25 cellular contexts compared by ENCODE assay signal in the genomic region with DNA sequence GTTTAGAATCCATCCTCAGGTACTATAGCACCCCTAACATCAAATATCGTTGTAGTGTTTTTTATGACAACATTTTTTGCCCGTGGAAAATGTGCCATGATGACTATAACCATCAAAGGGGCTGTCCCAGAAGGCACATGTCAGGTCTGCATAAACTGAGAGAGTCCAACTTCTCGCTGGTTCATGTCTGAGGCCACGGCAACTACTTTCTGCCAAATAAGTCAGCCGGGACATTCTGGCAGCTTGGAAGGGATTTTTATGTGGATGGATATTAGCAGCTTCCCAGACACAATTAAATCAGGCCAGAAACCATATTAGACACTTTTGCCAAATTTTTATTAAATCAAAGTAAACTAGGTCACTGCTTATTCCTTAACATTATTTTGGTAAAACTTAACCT.
"Had no signal": no experiment of that assay in that cellular context is flagged by ENCODE, and none has a peak within 500 bp of the region (broad histone marks: within the 10 kb centered on the region; RNA-seq: fewer than 3 reads in every experiment).

No MANE protein-coding gene starts in this region.

- H3K36me3 ChIP-seq: cardiac muscle cell, esophagus squamous epithelium, ovary, spleen, thoracic aorta, transverse colon, upper lobe of right lung, uterus had no signal

- H3K4me1 ChIP-seq: esophagus squamous epithelium, psoas muscle, spleen, upper lobe of right lung had no signal

- H3K27ac ChIP-seq: cardiac muscle cell, esophagus squamous epithelium, hepatocyte, ovary, psoas muscle, skin epidermis, spleen, upper lobe of right lung had no signal

- ATAC-seq: effector memory CD8-positive, alpha-beta T cell; naive thymus-derived CD4-positive, alpha-beta T cell; psoas muscle; stimulated activated memory B cell treated with anti-CD40 and anti-IgM and Interleukin-4, amounts not matched to agents 10 μg/mL and 1 μg/mL and 100 μg/mL, for 72 hours; stimulated activated naive CD8-positive, alpha-beta T cell treated with anti-CD3 and anti-CD28 coated beads, Interleukin-15, Interleukin-2, amounts not matched to agents 100 U/mL and 50 U/mL, for 24 hours; upper lobe of right lung had no signal

- H3K4me3 ChIP-seq: cardiac muscle cell, esophagus squamous epithelium, hepatocyte, lung, ovary, psoas muscle, skin epidermis, spleen, thoracic aorta, transverse colon, upper lobe of right lung, uterus had no signal

- H3K9me3 ChIP-seq: esophagus squamous epithelium, ovary, psoas muscle, thoracic aorta, transverse colon, upper lobe of right lung, uterus had no signal

- H3K27me3 ChIP-seq: cardiac muscle cell, esophagus squamous epithelium, hepatocyte, ovary, spleen, transverse colon, upper lobe of right lung, uterus had no signal

- DNase-seq: cerebellar nuclear complex; cortex of kidney; effector memory CD8-positive, alpha-beta T cell; erythroblast; esophagus squamous epithelium; kidney; mesenchymal stem cell; naive thymus-derived CD4-positive, alpha-beta T cell; occipital lobe; ovary; posterior cingulate gyrus; psoas muscle; retina; spleen; stimulated activated CD4-positive, alpha-beta T cell treated with anti-CD3 and anti-CD28 coated beads, Interleukin-4, amount 100 ng/mL, for 4 hours; stimulated activated naive CD8-positive, alpha-beta T cell treated with anti-CD3 and anti-CD28 coated beads, Interleukin-15, Interleukin-2, amounts not matched to agents 100 U/mL and 50 U/mL, for 24 hours; transverse colon; upper lobe of right lung had no signal
